In genomic region chr19:21202865-21203494, GRCh38 we compare ENCODE assay signal across 8 cellular contexts.
DNase-seq lines count a peak whose midpoint lies in the region; ATAC-seq lines count a peak whose summit lies in the region.

No MANE protein-coding gene starts in this region.

- no peaks in the 10 kb centered on the region for H3K27me3 Mint-ChIP-seq in activated naive CD4-positive, alpha-beta T cell treated with anti-CD3 and anti-CD28 coated beads, Interleukin-2, amount 10 ng/mL, durations not matched to agents 7 days and 5 days
- H3K27me3 Mint-ChIP-seq in activated naive CD8-positive, alpha-beta T cell treated with anti-CD3 and anti-CD28 coated beads, Interleukin-2, amount 50 U/mL, for 24 hours, result peaks cover 4% of the 10 kb centered on the region

- DNase-seq in activated naive CD4-positive, alpha-beta T cell treated with anti-CD3 and anti-CD28 coated beads, Interleukin-2, amount 10 ng/mL, durations not matched to agents 7 days and 5 days, result peak; percentile 37
- no peak for DNase-seq in activated naive CD4-positive, alpha-beta T cell (lab: John Stamatoyannopoulos, UW)
- DNase-seq in NCI-H1694 (lab: John Stamatoyannopoulos, UW) (peak; percentile 25), iPS DF 19.7 (ENCODE audit: low read depth, low spot score) (peak; percentile 57)
- peak; percentile 22 for DNase-seq in activated naive CD8-positive, alpha-beta T cell treated with anti-CD3 and anti-CD28 coated beads, Interleukin-2, amount 50 U/mL, for 24 hours
- peak; percentile 4 for DNase-seq in stimulated activated CD8-positive, alpha-beta memory T cell treated with anti-CD3 and anti-CD28 coated beads, Interleukin-15, amount 100 ng/mL, for 1 hour (ENCODE audit: low read depth)

- H3K36me3 Mint-ChIP-seq in activated naive CD4-positive, alpha-beta T cell treated with anti-CD3 and anti-CD28 coated beads, Interleukin-2, amount 10 ng/mL, durations not matched to agents 7 days and 5 days, result no peaks in the 10 kb centered on the region
- no peaks in the 10 kb centered on the region for H3K36me3 Mint-ChIP-seq in activated naive CD8-positive, alpha-beta T cell treated with anti-CD3 and anti-CD28 coated beads, Interleukin-2, amount 50 U/mL, for 24 hours (ENCODE audit: low read depth)

- H3K4me3 Mint-ChIP-seq in activated naive CD4-positive, alpha-beta T cell treated with anti-CD3 and anti-CD28 coated beads, Interleukin-2, amount 10 ng/mL, durations not matched to agents 7 days and 5 days, result no peak overlapping the region
- no peak overlapping the region for H3K4me3 Mint-ChIP-seq in activated naive CD8-positive, alpha-beta T cell treated with anti-CD3 and anti-CD28 coated beads, Interleukin-2, amount 50 U/mL, for 24 hours

- no peak overlapping the region for H3K27ac Mint-ChIP-seq in activated naive CD4-positive, alpha-beta T cell treated with anti-CD3 and anti-CD28 coated beads, Interleukin-2, amount 10 ng/mL, durations not matched to agents 7 days and 5 days
- H3K27ac Mint-ChIP-seq in activated naive CD8-positive, alpha-beta T cell treated with anti-CD3 and anti-CD28 coated beads, Interleukin-2, amount 50 U/mL, for 24 hours, result no peak overlapping the region

- CTCF ChIA-PET in activated naive CD4-positive, alpha-beta T cell treated with anti-CD3 and anti-CD28 coated beads, Interleukin-2, amount 10 ng/mL, durations not matched to agents 7 days and 5 days (lab: Charles Lee), result interaction anchor here (0.6 to 1.5 kb wide), 6 partner anchors 60 to 687 kb away, joined by 3 to 4 read pairs (median 3); partner anchors contain the start of gene ZNF100

- peaks cover 7% of the 10 kb centered on the region for H3K9me3 Mint-ChIP-seq in activated naive CD4-positive, alpha-beta T cell treated with anti-CD3 and anti-CD28 coated beads, Interleukin-2, amount 10 ng/mL, durations not matched to agents 7 days and 5 days
- peaks cover 4% of the 10 kb centered on the region for H3K9me3 Mint-ChIP-seq in activated naive CD8-positive, alpha-beta T cell treated with anti-CD3 and anti-CD28 coated beads, Interleukin-2, amount 50 U/mL, for 24 hours

- no peak for ATAC-seq in activated naive CD8-positive, alpha-beta T cell treated with anti-CD3 and anti-CD28 coated beads, Interleukin-2, amount 50 U/mL, for 24 hours
- no peak for ATAC-seq in GM18519 (IDR thresholded peaks at IDR 0.05; ENCODE audit: low FRiP score, unreplicated experiment)
- no peak for ATAC-seq in GM21786 (IDR thresholded peaks at IDR 0.05; ENCODE audit: unreplicated experiment)

- H3K4me1 Mint-ChIP-seq in activated naive CD4-positive, alpha-beta T cell treated with anti-CD3 and anti-CD28 coated beads, Interleukin-2, amount 10 ng/mL, durations not matched to agents 7 days and 5 days, result peaks cover 4% of the 10 kb centered on the region
- no peaks in the 10 kb centered on the region for H3K4me1 Mint-ChIP-seq in activated naive CD8-positive, alpha-beta T cell treated with anti-CD3 and anti-CD28 coated beads, Interleukin-2, amount 50 U/mL, for 24 hours

Comparison
In these comparisons a context has a peak if more than half of its experiments do, and no peak if none do; other contexts are left out.
1. DNase-seq: peak in activated naive CD4-positive, alpha-beta T cell treated with anti-CD3 and anti-CD28 coated beads, Interleukin-2, amount 10 ng/mL, durations not matched to agents 7 days and 5 days (single experiment), NCI-H1694 (single experiment), activated naive CD8-positive, alpha-beta T cell treated with anti-CD3 and anti-CD28 coated beads, Interleukin-2, amount 50 U/mL, for 24 hours (single experiment), iPS DF 19.7 (single experiment) and stimulated activated CD8-positive, alpha-beta memory T cell treated with anti-CD3 and anti-CD28 coated beads, Interleukin-15, amount 100 ng/mL, for 1 hour (single experiment); none in activated naive CD4-positive, alpha-beta T cell (0 of 4).